ENCODE assay signal across 8 cellular contexts in genomic region chr12:58337539-58337938, GRCh38.
DNase-seq lines count a peak whose midpoint lies in the region; ATAC-seq, FAIRE-seq and TF ChIP-seq lines count a peak whose summit lies in the region.
"Not testable (repeated sequence)": the region's sequence is repeated elsewhere in the genome, so short reads cannot be mapped to it uniquely, and the experiment has no call there.

No MANE protein-coding gene starts in this region.

- BruUV-seq in Calu3 (replicated peaks; lab: Mats Ljungman, UMichigan); MCF 10A (replicated peaks; lab: Mats Ljungman, UMichigan): not testable (repeated sequence)

- CTCF ChIA-PET in Calu3 (lab: Charles Lee): interaction anchor here (1.1 kb wide), 1 partner anchor 11 kb away, joined by 3 read pairs; no protein-coding TSS in a partner anchor
- CTCF ChIA-PET in MCF 10A (lab: Yijun Ruan, JAX): interaction anchor here (0.6 to 0.9 kb wide), 7 partner anchors 9 to 747 kb away, joined by 3 to 4 read pairs (median 3); no protein-coding TSS in a partner anchor

- H3K9me3 Mint-ChIP-seq in Calu3 (ENCODE audit: low read depth, unreplicated experiment); MCF 10A (ENCODE audit: unreplicated experiment): not testable (repeated sequence)
- H3K9me3 Mint-ChIP-seq in stimulated activated naive B cell treated with anti-CD40 and anti-IgM and Interleukin-4, amounts not matched to agents 10 μg/mL and 1 μg/mL and 100 μg/mL, for 72 hours: peaks cover 3 to 16% of the 10 kb centered on the region in 2 donors

- POLR2A ChIA-PET in MCF 10A (lab: Yijun Ruan, JAX): interaction anchor here (0.6 to 1.2 kb wide), 5 partner anchors 14 to 579 kb away, joined by 3 to 4 read pairs (median 3); no protein-coding TSS in a partner anchor

- not testable (repeated sequence) for H3K4me2 ChIP-seq in mesenchymal stem cell (ENCODE audit: low read length, poor library complexity, severe bottlenecking)

- H3K27ac ChIP-seq in mesenchymal stem cell (ENCODE audit: low read length, poor library complexity, severe bottlenecking): peak overlapping the region; percentile 99

- peak overlapping the region; percentile 3 to 71 for H2BK12ac ChIP-seq in mesenchymal stem cell (ENCODE audit: low read length in 2 of 2)

- H3K14ac ChIP-seq in mesenchymal stem cell (ENCODE audit: low read length in 2 of 2): not testable (repeated sequence)

- H4K91ac ChIP-seq in mesenchymal stem cell (ENCODE audit: low read length): not testable (repeated sequence)

- not testable (repeated sequence) for H2BK15ac ChIP-seq in mesenchymal stem cell (ENCODE audit: low read depth, poor library complexity, severe bottlenecking)

- not testable (repeated sequence) for H3K9me3 ChIP-seq in mesenchymal stem cell (ENCODE audit: control insufficient read depth, low read length)

- 95% methylated on average over 3 of the region's 3 CpGs for WGBS in mesenchymal stem cell

- peak overlapping the region in 1 of 2 experiments; percentile 79 for H3K4ac ChIP-seq in mesenchymal stem cell (ENCODE audit: low read depth in 1 of 2, low read length in 2 of 2)

- peak overlapping the region in 1 of 2 experiments; percentile 40 for H3K18ac ChIP-seq in mesenchymal stem cell (ENCODE audit: low read depth in 1 of 2, low read length in 2 of 2)

- not testable (repeated sequence) for H3K79me1 ChIP-seq in mesenchymal stem cell (replicated peaks; ENCODE audit: low read length, poor library complexity, severe bottlenecking)

- H3K27ac Mint-ChIP-seq in Calu3 (ENCODE audit: unreplicated experiment) (peak overlapping the region; percentile 68), MCF 10A (ENCODE audit: low read depth, unreplicated experiment) (peak overlapping the region; percentile 0)
- peak overlapping the region; percentile 52 for H3K27ac Mint-ChIP-seq in stimulated activated naive B cell treated with anti-CD40 and anti-IgM and Interleukin-4, amounts not matched to agents 10 μg/mL and 1 μg/mL and 100 μg/mL, for 72 hours

- not testable (repeated sequence) for H3K23ac ChIP-seq in mesenchymal stem cell (ENCODE audit: low read length in 2 of 2)

- not testable (repeated sequence) for H3K27me3 ChIP-seq in mesenchymal stem cell (ENCODE audit: control insufficient read depth in 1 of 2, insufficient read depth in 1 of 2, low read length in 2 of 2)

- not testable (repeated sequence) for H2AFZ ChIP-seq in mesenchymal stem cell (ENCODE audit: low read depth, low read length)

- not testable (repeated sequence) for TF ChIP-seq CTCF in Calu3 (IDR thresholded peaks at IDR 0.05; ENCODE audit: unreplicated experiment); MCF 10A (IDR thresholded peaks at IDR 0.05; ENCODE audit: unreplicated experiment); epithelial cell of proximal tubule (conservative IDR thresholded peaks at IDR 0.05; ENCODE audit: low read depth, low read length)

- H3K4me1 ChIP-seq in mesenchymal stem cell (ENCODE audit: control insufficient read depth, insufficient read depth, low read depth, low read length): not testable (repeated sequence)

- H3K4me3 Mint-ChIP-seq in Calu3 (ENCODE audit: low read depth, unreplicated experiment); MCF 10A (ENCODE audit: unreplicated experiment); stimulated activated naive B cell treated with anti-CD40 and anti-IgM and Interleukin-4, amounts not matched to agents 10 μg/mL and 1 μg/mL and 100 μg/mL, for 72 hours: not testable (repeated sequence)

- H2AK5ac ChIP-seq in mesenchymal stem cell (ENCODE audit: low read length, severe bottlenecking): peak overlapping the region; percentile 98

- H3K36me3 ChIP-seq in mesenchymal stem cell (ENCODE audit: control insufficient read depth in 1 of 2, insufficient read depth in 2 of 2, low read depth in 1 of 2, low read length in 2 of 2): not testable (repeated sequence)

- not testable (repeated sequence) for H3K4me3 ChIP-seq in epithelial cell of proximal tubule (ENCODE audit: low read depth, low read length); mesenchymal stem cell (ENCODE audit: insufficient read depth in 1 of 2, low read depth in 1 of 2, low read length in 2 of 2)

- not testable (repeated sequence) for H4K8ac ChIP-seq in mesenchymal stem cell (ENCODE audit: low read length)

- ATAC-seq in GM19351 (IDR thresholded peaks at IDR 0.05; ENCODE audit: unreplicated experiment) (peak; percentile 81), HG03432 (IDR thresholded peaks at IDR 0.05; ENCODE audit: unreplicated experiment) (peak; percentile 48)
- peak; percentile 60 to 71 for ATAC-seq in stimulated activated naive B cell treated with anti-CD40 and anti-IgM and Interleukin-4, amounts not matched to agents 10 μg/mL and 1 μg/mL and 100 μg/mL, for 72 hours (replicated peaks)

- H3K4me1 Mint-ChIP-seq in Calu3 (ENCODE audit: low read depth, unreplicated experiment) (peaks cover 24% of the 10 kb centered on the region), MCF 10A (ENCODE audit: insufficient read depth, unreplicated experiment) (peaks cover 12% of the 10 kb centered on the region)
- H3K4me1 Mint-ChIP-seq in stimulated activated naive B cell treated with anti-CD40 and anti-IgM and Interleukin-4, amounts not matched to agents 10 μg/mL and 1 μg/mL and 100 μg/mL, for 72 hours: peaks cover 11 to 14% of the 10 kb centered on the region in 2 donors

- not testable (repeated sequence) for H3K36me3 Mint-ChIP-seq in Calu3 (ENCODE audit: insufficient read depth, unreplicated experiment); MCF 10A (ENCODE audit: insufficient read depth, unreplicated experiment); stimulated activated naive B cell treated with anti-CD40 and anti-IgM and Interleukin-4, amounts not matched to agents 10 μg/mL and 1 μg/mL and 100 μg/mL, for 72 hours

- H2BK5ac ChIP-seq in mesenchymal stem cell (ENCODE audit: low read depth, low read length, poor library complexity, severe bottlenecking): peak overlapping the region; percentile 61

- FAIRE-seq in RCC 7860 (lab: Jason Lieb, UNC): peak; percentile 15

- not testable (repeated sequence) for H3K27me3 Mint-ChIP-seq in Calu3 (ENCODE audit: unreplicated experiment); MCF 10A (ENCODE audit: insufficient read depth, unreplicated experiment); stimulated activated naive B cell treated with anti-CD40 and anti-IgM and Interleukin-4, amounts not matched to agents 10 μg/mL and 1 μg/mL and 100 μg/mL, for 72 hours

- peak overlapping the region; percentile 52 for H3K9ac ChIP-seq in mesenchymal stem cell (ENCODE audit: low read length)

- intact Hi-C loops in Calu3 (cut with micrococcal nuclease; ENCODE audit: unreplicated experiment): loop anchor here (5.0 kb wide), 1 partner anchor 615 kb away; no protein-coding TSS in a partner anchor
- intact Hi-C loops in MCF 10A (cut with micrococcal nuclease): not testable (repeated sequence)

- not testable (repeated sequence) for DNase-seq in Calu3; MCF 10A (ENCODE audit: unreplicated experiment); stimulated activated naive B cell treated with anti-CD40 and anti-IgM and Interleukin-4, amounts not matched to agents 10 μg/mL and 1 μg/mL and 100 μg/mL, for 72 hours
- peak; percentile 76 for DNase-seq in RCC 7860 (ENCODE audit: low spot score)
- peak; percentile 35 for DNase-seq in epithelial cell of proximal tubule (ENCODE audit: low read depth)
- DNase-seq in mesenchymal stem cell: peak; percentile 62

- H2BK120ac ChIP-seq in mesenchymal stem cell (ENCODE audit: low read depth, low read length): peak overlapping the region; percentile 19

Comparison
In these comparisons a context has a peak if more than half of its experiments do, and no peak if none do; other contexts are left out.
1. H3K27ac Mint-ChIP-seq: peak in every context shown above with its lines; median percentile 68 in Calu3; 52 in stimulated activated naive B cell treated with anti-CD40 and anti-IgM and Interleukin-4, amounts not matched to agents 10 μg/mL and 1 μg/mL and 100 μg/mL, for 72 hours; 0 in MCF 10A.